In genomic region chr16:50216231-50216630, GRCh38 we compare ENCODE assay signal across 16 cellular contexts.
"Had no signal": no experiment of that assay in that cellular context is flagged by ENCODE, and none has a peak within 500 bp of the region (broad histone marks: within the 10 kb centered on the region; RNA-seq: fewer than 3 reads in every experiment).

No MANE protein-coding gene starts in this region.

- H3K9me3 Mint-ChIP-seq: activated naive CD4-positive, alpha-beta T cell treated with anti-CD3 and anti-CD28 coated beads, Interleukin-2, amount 50 U/mL, for 72 hours; activated T-cell treated with anti-CD3 and anti-CD28 coated beads, Interleukin-2, amount 50 U/mL, for 4 hours had no signal

- DNase-seq: activated CD4-positive, alpha-beta T cell treated with anti-CD3 and anti-CD28 coated beads, Interleukin-2, amount 50 U/mL, for 48 hours; activated CD4-positive, CD25-positive, alpha-beta regulatory T cell; activated T-cell treated with anti-CD3 and anti-CD28 coated beads, Interleukin-2, amount 50 U/mL, for 4 hours; brain microvascular endothelial cell; MM.1S; NCI-H1105; NCI-H1436; NCI-H1694 treated with DMSO at 0.1 percent for 48 hours; NCI-H2029 treated with DMSO at 0.1 percent for 48 hours; NCI-H524; Peyer's patch; Right ventricle myocardium superior; SJCRH30; SK-N-SH had no signal

- ATAC-seq: activated naive CD4-positive, alpha-beta T cell treated with anti-CD3 and anti-CD28 coated beads, Interleukin-2, amount 50 U/mL, for 72 hours; activated T-cell treated with anti-CD3 and anti-CD28 coated beads, Interleukin-2, amount 50 U/mL, for 4 hours; K562 had no signal

- H3K27ac Mint-ChIP-seq: activated naive CD4-positive, alpha-beta T cell treated with anti-CD3 and anti-CD28 coated beads, Interleukin-2, amount 50 U/mL, for 72 hours had no signal

- H3K4me3 Mint-ChIP-seq: activated T-cell treated with anti-CD3 and anti-CD28 coated beads, Interleukin-2, amount 50 U/mL, for 4 hours had no signal

- H3K9me3 ChIP-seq: Peyer's patch, SJCRH30, SK-N-SH had no signal
